2 cellular contexts compared by ENCODE assay signal in genomic region chr1:26546375-26546774, GRCh38.
TF ChIP-seq lines count a peak whose summit lies in the region.

No MANE protein-coding gene starts in this region.

TF ChIP-seq in liver, 16 proteins besides CTCF, POLR2A, EP300 and RAD21 (continued from another document):
- TF ChIP-seq HNF4G (IDR thresholded peaks at IDR 0.05): no peak
- TF ChIP-seq YY1 (IDR thresholded peaks at IDR 0.05): no peak
- no peak for TF ChIP-seq SP1 (IDR thresholded peaks at IDR 0.05)
- TF ChIP-seq ATF3 (IDR thresholded peaks at IDR 0.05): no peak
- no peak for TF ChIP-seq ZBTB33 (IDR thresholded peaks at IDR 0.05)
- TF ChIP-seq FOXA1 (IDR thresholded peaks at IDR 0.05): no peak
- no peak for TF ChIP-seq FOXA2 (IDR thresholded peaks at IDR 0.05)
- TF ChIP-seq HNF4A (conservative IDR thresholded peaks at IDR 0.05): no peak

TF ChIP-seq in HepG2, 621 proteins besides CTCF, POLR2A, EP300 and RAD21:
- no peak for TF ChIP-seq ZNF576 (CRISPR knock-in tag; IDR thresholded peaks at IDR 0.05)
- TF ChIP-seq HDAC1 (CRISPR knock-in tag; IDR thresholded peaks at IDR 0.05): no peak
- no peak for TF ChIP-seq ZNF605 (CRISPR knock-in tag; IDR thresholded peaks at IDR 0.05)
- no peak for TF ChIP-seq PPARG (CRISPR knock-in tag; conservative IDR thresholded peaks at IDR 0.05)
- TF ChIP-seq IRF1 (CRISPR knock-in tag; IDR thresholded peaks at IDR 0.05; ENCODE audit: low read depth): no peak
- no peak for TF ChIP-seq DZIP1 (CRISPR knock-in tag; IDR thresholded peaks at IDR 0.05)
- no peak for TF ChIP-seq ZBTB8A (CRISPR knock-in tag; IDR thresholded peaks at IDR 0.05; ENCODE audit: borderline replicate concordance, low read depth)
- TF ChIP-seq HBP1 (CRISPR knock-in tag; IDR thresholded peaks at IDR 0.05; ENCODE audit: low read depth): no peak
- no peak for TF ChIP-seq ZNF597 (CRISPR knock-in tag; IDR thresholded peaks at IDR 0.05)
- TF ChIP-seq SAFB2 (CRISPR knock-in tag; IDR thresholded peaks at IDR 0.05; ENCODE audit: borderline replicate concordance, low read depth): no peak
- no peak for TF ChIP-seq FOXA1 (IDR thresholded peaks at IDR 0.05)
- no peak for TF ChIP-seq FOXA1 (CRISPR knock-in tag; IDR thresholded peaks at IDR 0.05)
- TF ChIP-seq KLF6 (CRISPR knock-in tag; IDR thresholded peaks at IDR 0.05): no peak
- TF ChIP-seq DMAP1 (CRISPR knock-in tag; IDR thresholded peaks at IDR 0.05): no peak
- no peak for TF ChIP-seq ZNF326 (CRISPR knock-in tag; IDR thresholded peaks at IDR 0.05; ENCODE audit: borderline replicate concordance)
